ENCODE assay signal across 9 cellular contexts in genomic region chr18:63949068-63949737, GRCh38. TPM values are rescaled to one million over a fixed set of nuclear protein-coding genes. Genes with fewer than 3 reads are reported as not detected.
DNase-seq lines count a peak whose midpoint lies in the region; ATAC-seq and TF ChIP-seq lines count a peak whose summit lies in the region.
"Had no signal": no experiment of that assay in that cellular context is flagged by ENCODE, and none has a peak within 500 bp of the region (broad histone marks: within the 10 kb centered on the region; RNA-seq: fewer than 3 reads in every experiment).

Gene HMSD (plus strand): TSS chr18:63949301. CDS start chr18:63953456, 4,155 bp downstream.

- TF ChIP-seq EP300 in suprapubic skin (IDR thresholded peaks at IDR 0.05), result no peak

- H3K27me3 Mint-ChIP-seq in activated CD4-positive, alpha-beta memory T cell treated with anti-CD3 and anti-CD28 coated beads for 36 hours, result peaks cover 13% of the 10 kb centered on the region

- ATAC-seq in HG02588 (IDR thresholded peaks at IDR 0.05; ENCODE audit: unreplicated experiment), result peak; percentile 98

- CTCF ChIA-PET in activated CD4-positive, alpha-beta memory T cell treated with anti-CD3 and anti-CD28 coated beads for 36 hours (lab: Charles Lee), result interaction anchor here (0.8 to 1.6 kb wide), 4 partner anchors 11 to 35 kb away, joined by 3 to 5 read pairs (median 4); partner anchors contain the start of gene SERPINB8

- peak; percentile 87 for DNase-seq in DMS 273 (lab: John Stamatoyannopoulos, UW; ENCODE audit: unreplicated experiment)
- no peak for DNase-seq in DMS 273 treated with DMSO at 0.1 percent for 48 hours (lab: John Stamatoyannopoulos, UW)
- peak; percentile 39 for DNase-seq in NCI-H187 treated with DMSO at 0.1 percent for 48 hours (lab: John Stamatoyannopoulos, UW)
- DNase-seq in activated CD4-positive, alpha-beta memory T cell treated with anti-CD3 and anti-CD28 coated beads for 36 hours, result peak; percentile 88
- DNase-seq in epidermal melanocyte (ENCODE audit: insufficient read length, low spot score), result peak; percentile 37
- DNase-seq in myocyte (ENCODE audit: low read depth), result peak; percentile 10
- peak in 1 of 2 donors; percentile 67 for DNase-seq in suprapubic skin (ENCODE audit: low spot score in 2 of 2)

- no peaks in the 10 kb centered on the region for H3K27me3 ChIP-seq in suprapubic skin
- H3K27me3 ChIP-seq: ovary had no signal

- peaks cover 5% of the 10 kb centered on the region for H3K9me3 Mint-ChIP-seq in activated CD4-positive, alpha-beta memory T cell treated with anti-CD3 and anti-CD28 coated beads for 36 hours

- peaks cover 45% of the 10 kb centered on the region for H3K4me1 Mint-ChIP-seq in activated CD4-positive, alpha-beta memory T cell treated with anti-CD3 and anti-CD28 coated beads for 36 hours (ENCODE audit: low read depth)

- no peak for TF ChIP-seq POLR2A in suprapubic skin (IDR thresholded peaks at IDR 0.05)

- POLR2A ChIA-PET in activated CD4-positive, alpha-beta memory T cell treated with anti-CD3 and anti-CD28 coated beads for 36 hours (lab: Charles Lee), result interaction anchor here (0.9 kb wide), 1 partner anchor 22 kb away, joined by 3 read pairs; no protein-coding TSS in a partner anchor

- peaks cover 10% of the 10 kb centered on the region for H3K4me1 ChIP-seq in suprapubic skin

- peak within 1 kb of the TSS; percentile 86 for H3K27ac Mint-ChIP-seq in activated CD4-positive, alpha-beta memory T cell treated with anti-CD3 and anti-CD28 coated beads for 36 hours

- intact Hi-C loops in activated CD4-positive, alpha-beta memory T cell treated with anti-CD3 and anti-CD28 coated beads for 36 hours (cut with micrococcal nuclease), result no loop called here

- H3K4me3 Mint-ChIP-seq in activated CD4-positive, alpha-beta memory T cell treated with anti-CD3 and anti-CD28 coated beads for 36 hours, result peak within 1 kb of the TSS; percentile 85

- H3K9me3 ChIP-seq in suprapubic skin, result no peaks in the 10 kb centered on the region
- H3K9me3 ChIP-seq: ovary had no signal

- peak in 1 of 2 donors; percentile 53 for TF ChIP-seq CTCF in suprapubic skin (IDR thresholded peaks at IDR 0.05)

- WGBS in suprapubic skin, result 14% methylated on average over 26 of the region's 35 CpGs

- no peak within 1 kb of the TSS for H3K27ac ChIP-seq in suprapubic skin
- H3K27ac ChIP-seq: ovary had no signal

- peaks cover 6% of the 10 kb centered on the region for H3K36me3 Mint-ChIP-seq in activated CD4-positive, alpha-beta memory T cell treated with anti-CD3 and anti-CD28 coated beads for 36 hours

- peak within 1 kb of the TSS; percentile 40 for H3K4me3 ChIP-seq in suprapubic skin
- H3K4me3 ChIP-seq: ovary had no signal

- H3K36me3 ChIP-seq in suprapubic skin, result no peaks in the 10 kb centered on the region
- H3K36me3 ChIP-seq: ovary had no signal

RNA-seq across cellular contexts. Expression of gene HMSD, which starts in this region (rescaled TPM):
- total RNA-seq in activated CD4-positive, alpha-beta memory T cell treated with anti-CD3 and anti-CD28 coated beads for 36 hours, result 10 to 100 TPM; 18.9 to 19.5 TPM
- total RNA-seq in myocyte (not detected in 2 replicates), suprapubic skin (not detected)
- not detected for polyA plus RNA-seq in myocyte (2012)

Comparison
In these comparisons a context has a peak if more than half of its experiments do, and no peak if none do; other contexts are left out.
1. RNA of gene HMSD (total RNA-seq): 18.9 to 19.5 TPM in activated CD4-positive, alpha-beta memory T cell treated with anti-CD3 and anti-CD28 coated beads for 36 hours; not detected in myocyte and not detected in suprapubic skin; every median in the first group is over 10 times any median in the second.
2. Peak in DNase-seq in myocyte; RNA of the gene not detected or under 1 TPM.